ENCODE assay signal across 14 cellular contexts in genomic region chr22:24410110-24410856, GRCh38. TPM values are rescaled to one million over a fixed set of nuclear protein-coding genes. Genes with fewer than 3 reads are reported as not detected.
DNase-seq lines count a peak whose midpoint lies in the region; ATAC-seq and TF ChIP-seq lines count a peak whose summit lies in the region.
"Had no signal": no experiment of that assay in that cellular context is flagged by ENCODE, and none has a peak within 500 bp of the region (broad histone marks: within the 10 kb centered on the region; RNA-seq: fewer than 3 reads in every experiment).

No MANE protein-coding gene starts in this region.

- H3K4me3 ChIP-seq in foreskin fibroblast (ENCODE audit: low read depth in 1 of 2, low read length in 2 of 2) (no peak overlapping the region), lower lobe of right lung (no peak overlapping the region)
- H3K4me3 ChIP-seq: suprapubic skin had no signal

- H3K27ac ChIP-seq in lower lobe of right lung: no peak overlapping the region
- H3K27ac ChIP-seq: suprapubic skin had no signal

- POLR2A ChIA-PET in activated CD8-positive, alpha-beta T cell treated with anti-CD3 and anti-CD28 coated beads, Interleukin-2, amount 10 ng/mL, durations not matched to agents 7 days and 5 days (lab: Charles Lee): interaction anchor here (0.6 to 0.7 kb wide), 2 partner anchors 60 to 806 kb away, joined by 3 to 5 read pairs; no protein-coding TSS in a partner anchor

- no peak for TF ChIP-seq CTCF in foreskin fibroblast (IDR thresholded peaks at IDR 0.05; ENCODE audit: low read depth, low read length)
- TF ChIP-seq CTCF in lower lobe of right lung (IDR thresholded peaks at IDR 0.05): no peak

- H3K4me1 Mint-ChIP-seq in activated CD8-positive, alpha-beta T cell treated with anti-CD3 and anti-CD28 coated beads, Interleukin-2, amount 10 ng/mL, durations not matched to agents 7 days and 5 days (ENCODE audit: low read depth): peaks cover 50% of the 10 kb centered on the region

- H3K27me3 Mint-ChIP-seq in activated CD8-positive, alpha-beta T cell treated with anti-CD3 and anti-CD28 coated beads, Interleukin-2, amount 10 ng/mL, durations not matched to agents 7 days and 5 days (ENCODE audit: low read depth): no peaks in the 10 kb centered on the region

- CTCF ChIA-PET in activated CD8-positive, alpha-beta T cell treated with anti-CD3 and anti-CD28 coated beads, Interleukin-2, amount 10 ng/mL, durations not matched to agents 7 days and 5 days (lab: Charles Lee): interaction anchor here (0.9 to 2.0 kb wide), 6 partner anchors 12 to 115 kb away, joined by 3 to 7 read pairs (median 4); no protein-coding TSS in a partner anchor

- H3K4me3 Mint-ChIP-seq in activated CD8-positive, alpha-beta T cell treated with anti-CD3 and anti-CD28 coated beads, Interleukin-2, amount 10 ng/mL, durations not matched to agents 7 days and 5 days: no peak overlapping the region

- no peaks in the 10 kb centered on the region for H3K27me3 ChIP-seq in lower lobe of right lung (ENCODE audit: low read depth)
- H3K27me3 ChIP-seq: suprapubic skin had no signal

- DNase-seq in AG08396 (ENCODE audit: low spot score) (peak; percentile 72), H4 (ENCODE audit: low spot score) (peak; percentile 22), foreskin fibroblast (peak; percentile 57 to 76), UCSD-AML1 (lab: John Stamatoyannopoulos, UW; ENCODE audit: unreplicated experiment) (no peak), lower lobe of right lung (no peak), NCI-H2081 treated with DMSO at 0.1 percent for 48 hours (lab: John Stamatoyannopoulos, UW) (no peak)
- DNase-seq in activated CD8-positive, alpha-beta T cell treated with anti-CD3 and anti-CD28 coated beads, Interleukin-2, amount 10 ng/mL, durations not matched to agents 7 days and 5 days: peak; percentile 61
- DNase-seq: amniotic stem cell; Caco-2; erythroblast; NCI-H1092 treated with DMSO at 0.1 percent for 48 hours; stimulated activated CD4-positive, alpha-beta T cell treated with anti-CD3 and anti-CD28 coated beads, Interleukin-1b, Interleukin-23, amount 100 ng/mL, for 48 hours had no signal

- peak overlapping the region; percentile 79 for H3K27ac Mint-ChIP-seq in activated CD8-positive, alpha-beta T cell treated with anti-CD3 and anti-CD28 coated beads, Interleukin-2, amount 10 ng/mL, durations not matched to agents 7 days and 5 days

- no peaks in the 10 kb centered on the region for H3K9me3 ChIP-seq in lower lobe of right lung
- H3K9me3 ChIP-seq: Caco-2, suprapubic skin had no signal

- peaks cover 56% of the 10 kb centered on the region for H3K36me3 ChIP-seq in lower lobe of right lung

- ATAC-seq in activated CD8-positive, alpha-beta T cell treated with anti-CD3 and anti-CD28 coated beads, Interleukin-2, amount 10 ng/mL, durations not matched to agents 7 days and 5 days: peak; percentile 72
- ATAC-seq in lower lobe of right lung: no peak
- ATAC-seq in HG02885 (IDR thresholded peaks at IDR 0.05; ENCODE audit: poor library complexity, unreplicated experiment): no peak

- H3K36me3 Mint-ChIP-seq in activated CD8-positive, alpha-beta T cell treated with anti-CD3 and anti-CD28 coated beads, Interleukin-2, amount 10 ng/mL, durations not matched to agents 7 days and 5 days (ENCODE audit: low read depth): peaks cover 19% of the 10 kb centered on the region

- H3K4me1 ChIP-seq in lower lobe of right lung: peaks cover 36% of the 10 kb centered on the region
- H3K4me1 ChIP-seq: Caco-2 had no signal

- no peaks in the 10 kb centered on the region for H3K9me3 Mint-ChIP-seq in activated CD8-positive, alpha-beta T cell treated with anti-CD3 and anti-CD28 coated beads, Interleukin-2, amount 10 ng/mL, durations not matched to agents 7 days and 5 days (ENCODE audit: insufficient read depth)

- intact Hi-C loops in lower lobe of right lung (cut with DNase I): no loop called here

RNA-seq across cellular contexts. Expression of gene ADORA2A, which starts 17.1 kb away (rescaled TPM):
- 1.0 TPM in 1 of 2 replicates, not detected in the other for total RNA-seq in H4 (2014; rRNA removed; shearing (Covaris generic))
- 10 to 100 TPM; 20.3 to 20.4 TPM for total RNA-seq in activated CD8-positive, alpha-beta T cell treated with anti-CD3 and anti-CD28 coated beads, Interleukin-2, amount 10 ng/mL, durations not matched to agents 7 days and 5 days
- 16.0 TPM for total RNA-seq in lower lobe of right lung

Comparison
In these comparisons a context has a peak if more than half of its experiments do, and no peak if none do; other contexts are left out.
1. DNase-seq: peak in AG08396 (single experiment), H4 (single experiment), activated CD8-positive, alpha-beta T cell treated with anti-CD3 and anti-CD28 coated beads, Interleukin-2, amount 10 ng/mL, durations not matched to agents 7 days and 5 days (single experiment) and foreskin fibroblast (2 of 2); none in UCSD-AML1 (single experiment), lower lobe of right lung (single experiment) and NCI-H2081 treated with DMSO at 0.1 percent for 48 hours (single experiment).